20 cellular contexts compared by ENCODE assay signal in genomic region chr11:133898770-133899115, GRCh38. TPM values are rescaled to one million over a fixed set of nuclear protein-coding genes. Genes with fewer than 3 reads are reported as not detected.
DNase-seq lines count a peak whose midpoint lies in the region; ATAC-seq and TF ChIP-seq lines count a peak whose summit lies in the region.
"Had no signal": no experiment of that assay in that cellular context is flagged by ENCODE, and none has a peak within 500 bp of the region (broad histone marks: within the 10 kb centered on the region; RNA-seq: fewer than 3 reads in every experiment).

No MANE protein-coding gene starts in this region.

- H3K27ac ChIP-seq in DND-41 (ENCODE audit: low read length): no peak overlapping the region
- no peak overlapping the region for H3K27ac ChIP-seq in RWPE2 (ENCODE audit: poor library complexity, severe bottlenecking)
- H3K27ac ChIP-seq: HL-60, parathyroid adenoma, VCaP had no signal

- H3K4me3 ChIP-seq in DND-41 (ENCODE audit: low read depth in 1 of 2, low read length in 2 of 2) (no peak overlapping the region), RWPE2 (ENCODE audit: severe bottlenecking) (no peak overlapping the region)
- H3K4me3 ChIP-seq: lung had no signal

- no peak overlapping the region for H3K4me3 Mint-ChIP-seq in osteocyte (ENCODE audit: unreplicated experiment)
- H3K4me3 Mint-ChIP-seq: immature natural killer cell, T-cell had no signal

- TF ChIP-seq CTCF in DND-41 (IDR thresholded peaks at IDR 0.05; ENCODE audit: borderline replicate concordance, extremely low read depth, low read length, poor library complexity, severe bottlenecking) (peak; percentile 1), RWPE2 (IDR thresholded peaks at IDR 0.05; ENCODE audit: poor library complexity, severe bottlenecking) (no peak), osteocyte (IDR thresholded peaks at IDR 0.05) (no peak)

- H3K4me1 ChIP-seq in DND-41 (ENCODE audit: insufficient read depth, low read length): no peaks in the 10 kb centered on the region
- no peaks in the 10 kb centered on the region for H3K4me1 ChIP-seq in RWPE2 (ENCODE audit: insufficient read depth, poor library complexity, severe bottlenecking)
- H3K4me1 ChIP-seq: parathyroid adenoma had no signal

- no peaks in the 10 kb centered on the region for H3K27me3 Mint-ChIP-seq in osteocyte (ENCODE audit: unreplicated experiment)
- H3K27me3 Mint-ChIP-seq: T-cell had no signal

- ATAC-seq in DND-41 (ENCODE audit: insufficient read depth, low read depth): no peak
- ATAC-seq in GM19395 (IDR thresholded peaks at IDR 0.05; ENCODE audit: unreplicated experiment): peak; percentile 6
- no peak for ATAC-seq in RWPE2 (ENCODE audit: low read depth)
- ATAC-seq in HG03457 (IDR thresholded peaks at IDR 0.05; ENCODE audit: unreplicated experiment): no peak
- ATAC-seq: T-cell had no signal

- no peaks in the 10 kb centered on the region for H3K36me3 Mint-ChIP-seq in osteocyte (ENCODE audit: unreplicated experiment)
- H3K36me3 Mint-ChIP-seq: immature natural killer cell had no signal

- no peaks in the 10 kb centered on the region for H3K79me2 ChIP-seq in DND-41 (ENCODE audit: insufficient read depth, low read length)
- H3K79me2 ChIP-seq: parathyroid adenoma had no signal

- H3K36me3 ChIP-seq in DND-41 (ENCODE audit: insufficient read depth, low read length): no peaks in the 10 kb centered on the region; the same call in 1 of the 2 replicates
- H3K36me3 ChIP-seq in RWPE2 (ENCODE audit: low read depth): no peaks in the 10 kb centered on the region

- H3K9me3 ChIP-seq in DND-41 (ENCODE audit: insufficient read depth, low read length, severe bottlenecking) (no peaks in the 10 kb centered on the region), RWPE2 (ENCODE audit: severe bottlenecking) (no peaks in the 10 kb centered on the region)

- H3K9ac ChIP-seq in DND-41 (ENCODE audit: low read depth, low read length): no peak overlapping the region
- H3K9ac ChIP-seq: parathyroid adenoma had no signal

- DNase-seq in DND-41 (no peak), RWPE2 (ENCODE audit: low spot score) (peak; percentile 11), osteocyte (ENCODE audit: extremely low spot score, unreplicated experiment) (peak; percentile 68), Ammon's horn (ENCODE audit: low spot score) (no peak), dedifferentiated amniotic fluid mesenchymal stem cell (ENCODE audit: extremely low spot score) (no peak)
- DNase-seq: C1 segment of cervical spinal cord; glutamatergic neuron; immature natural killer cell; NCI-H2029; NCI-H510A; Right ventricle myocardium superior; small intestine; stimulated activated CD4-positive, alpha-beta T cell treated with anti-CD3 and anti-CD28 coated beads, Interleukin-4, amount 100 ng/mL, for 4 hours had no signal

- peaks cover 9% of the 10 kb centered on the region for H3K4me1 Mint-ChIP-seq in osteocyte (ENCODE audit: unreplicated experiment)
- H3K4me1 Mint-ChIP-seq: immature natural killer cell, T-cell had no signal

- H3K4me2 ChIP-seq in DND-41 (ENCODE audit: insufficient read depth, low read length): no peak overlapping the region

- H3K9me3 Mint-ChIP-seq in osteocyte (ENCODE audit: unreplicated experiment): no peaks in the 10 kb centered on the region
- H3K9me3 Mint-ChIP-seq: immature natural killer cell, T-cell had no signal

- H3K27ac Mint-ChIP-seq in osteocyte (ENCODE audit: unreplicated experiment): no peak overlapping the region
- H3K27ac Mint-ChIP-seq: immature natural killer cell, T-cell had no signal

- peaks cover 5% of the 10 kb centered on the region for H4K20me1 ChIP-seq in DND-41 (ENCODE audit: insufficient read depth, low read length)

- no peak overlapping the region for H2AFZ ChIP-seq in DND-41 (ENCODE audit: low read depth, low read length)
- H2AFZ ChIP-seq: parathyroid adenoma had no signal

- no peaks in the 10 kb centered on the region for H3K27me3 ChIP-seq in DND-41 (ENCODE audit: insufficient read depth, low read length, poor library complexity)
- no peaks in the 10 kb centered on the region for H3K27me3 ChIP-seq in RWPE2 (ENCODE audit: insufficient read depth, poor library complexity, severe bottlenecking)

RNA-seq across cellular contexts. Expression of gene SPATA19, which starts 53.4 kb away (rescaled TPM):
- total RNA-seq in osteocyte: not detected in 2 replicates
- total RNA-seq: lung, Right ventricle myocardium superior, T-cell had no signal

RNA-seq across cellular contexts. Expression of gene IGSF9B, which starts 58.0 kb away (rescaled TPM):
- 2.7 and 3.8 TPM in 2 replicates for total RNA-seq in osteocyte

Comparison
In these comparisons a context has a peak if more than half of its experiments do, and no peak if none do; other contexts are left out.
1. DNase-seq: peak in RWPE2 (single experiment) and osteocyte (single experiment); none in DND-41 (single experiment), Ammon's horn (single experiment) and dedifferentiated amniotic fluid mesenchymal stem cell (single experiment).